Comparison of ENCODE assay signal across 2 cellular contexts in genomic region chr14:92792885-92793284, GRCh38.
TF ChIP-seq lines count a peak whose summit lies in the region.

No MANE protein-coding gene starts in this region.

TF ChIP-seq in HepG2, 621 proteins besides CTCF, POLR2A, EP300 and RAD21:
- TF ChIP-seq RFX5 (IDR thresholded peaks at IDR 0.05; ENCODE audit: low read depth, low read length) = peak; percentile 91
- TF ChIP-seq HDAC6 (IDR thresholded peaks at IDR 0.05; ENCODE audit: low read depth, low read length) = no peak

TF ChIP-seq in GM12891, 5 proteins besides CTCF, POLR2A, EP300 and RAD21:
- no peak for TF ChIP-seq POU2F2 (IDR thresholded peaks at IDR 0.05; ENCODE audit: low read depth, low read length)
- TF ChIP-seq POLR2AphosphoS5 (IDR thresholded peaks at IDR 0.05; ENCODE audit: low read depth, low read length) = no peak
- TF ChIP-seq PAX5 (IDR thresholded peaks at IDR 0.05; ENCODE audit: insufficient read depth, low read length, severe bottlenecking) = no peak
